8 cellular contexts compared by ENCODE assay signal in the genomic region with DNA sequence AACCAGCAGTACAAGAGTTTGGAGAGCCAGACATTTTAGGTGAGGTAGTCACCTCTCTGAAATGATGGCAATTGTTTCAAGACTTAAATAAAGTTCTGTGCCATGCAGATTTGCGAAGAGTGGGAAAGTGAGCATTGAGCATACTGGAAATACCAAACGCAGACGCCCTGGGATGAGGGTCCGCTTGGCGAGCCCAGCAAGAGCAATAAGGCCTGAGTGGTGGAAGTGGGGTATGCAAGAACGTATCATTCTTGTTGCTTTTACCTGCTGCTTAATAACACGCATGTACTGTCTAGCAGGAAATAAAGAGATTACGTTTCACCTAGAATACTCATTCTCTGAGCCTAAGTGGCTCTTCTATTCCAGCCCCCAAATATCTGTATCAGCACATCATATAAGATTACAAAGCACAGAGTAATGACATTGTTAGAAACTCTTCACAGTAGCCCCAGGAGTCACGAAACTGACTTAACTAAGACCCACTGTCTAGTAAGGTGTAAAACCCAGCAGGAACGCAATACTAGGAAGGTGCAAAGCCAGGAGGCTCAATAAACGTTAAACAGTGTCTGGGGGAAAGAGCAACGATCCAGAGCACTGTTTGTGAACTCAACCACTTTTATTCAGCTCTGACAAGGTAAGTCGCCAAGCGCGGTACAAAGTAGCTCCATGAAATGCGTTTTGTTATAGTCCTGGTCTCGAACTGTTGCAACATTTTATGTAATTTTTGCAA. TPM values are rescaled to one million over a fixed set of nuclear protein-coding genes. Genes with fewer than 3 reads are reported as not detected.
A peak's percentile ranks its signal among the peaks of the same experiment; 100 is the strongest.
DNase-seq lines count a peak whose midpoint lies in the region; ATAC-seq and TF ChIP-seq lines count a peak whose summit lies in the region.

No MANE protein-coding gene starts in this region.

- H3K27me3 ChIP-seq in psoas muscle (ENCODE audit: insufficient read depth in 3 of 3, low read length in 2 of 3) = no peaks in the 10 kb centered on the region

- no peaks in the 10 kb centered on the region for H3K36me3 ChIP-seq in psoas muscle (ENCODE audit: insufficient read depth in 1 of 2, low read depth in 1 of 2)

- TF ChIP-seq CTCF in foreskin fibroblast (IDR thresholded peaks at IDR 0.05; ENCODE audit: low read depth, low read length) (no peak), psoas muscle (IDR thresholded peaks at IDR 0.05) (no peak), GM20000 (IDR thresholded peaks at IDR 0.05; ENCODE audit: extremely low read depth, missing control alignments) (no peak)

- WGBS in psoas muscle, 3 donors = 30 to 37% (median 31%) methylated on average over 17 of the region's 17 CpGs

- peak overlapping the region; percentile 92 for H3K27ac ChIP-seq in psoas muscle

- H3K4me3 ChIP-seq in foreskin fibroblast (ENCODE audit: low read depth in 1 of 2, low read length in 2 of 2) = peak overlapping the region; percentile 73 to 86
- H3K4me3 ChIP-seq in psoas muscle = peak overlapping the region; percentile 80

- ATAC-seq in psoas muscle (peak in 2 of 4 donors; percentile 13 to 15), HG03457 (IDR thresholded peaks at IDR 0.05; ENCODE audit: unreplicated experiment) (no peak)

- no peaks in the 10 kb centered on the region for H3K9me3 ChIP-seq in psoas muscle

- peak in 4 of 6 experiments; percentile 26 to 78 (median 44) for DNase-seq in stimulated activated naive CD4-positive, alpha-beta T cell (lab: John Stamatoyannopoulos, UW)
- DNase-seq in stimulated activated naive CD4-positive, alpha-beta T cell treated with Interleukin-2 at 50 U/mL for 16 hours (lab: John Stamatoyannopoulos, UW) = no peak
- DNase-seq in activated CD4-positive, alpha-beta T cell treated with anti-CD3 and anti-CD28 coated beads, Interleukin-2, amount 50 U/mL, for 48 hours = peak; percentile 13 to 24
- no peak for DNase-seq in foreskin fibroblast
- no peak for DNase-seq in psoas muscle
- DNase-seq in GM20000 (ENCODE audit: low spot score) = no peak
- no peak for DNase-seq in stimulated activated CD4-positive, alpha-beta T cell treated with anti-CD3 and anti-CD28 coated beads, Interleukin-2, amount 100 ng/mL, for 24 hours

- peaks cover 11% of the 10 kb centered on the region for H3K4me1 ChIP-seq in psoas muscle

- intact Hi-C loops in psoas muscle (cut with DNase I) = loop anchor here (5.0 kb wide), 1 partner anchor 41 kb away; no protein-coding TSS in a partner anchor

RNA-seq across cellular contexts. Expression of a gene that starts 1.3 kb away (rescaled TPM):
- 10 to 100 TPM in 2 of 4 donors, 1 to 10 TPM in 2; 2.8 to 18.5 (median 10.3) TPM for total RNA-seq in psoas muscle
- polyA plus RNA-seq in psoas muscle = 1 to 10 TPM; 3.1 to 8.2 (median 3.5) TPM

Comparison
In these comparisons a context has a peak if more than half of its experiments do, and no peak if none do; other contexts are left out.
1. DNase-seq: peak in stimulated activated naive CD4-positive, alpha-beta T cell (4 of 6) and activated CD4-positive, alpha-beta T cell treated with anti-CD3 and anti-CD28 coated beads, Interleukin-2, amount 50 U/mL, for 48 hours (2 of 2); none in stimulated activated naive CD4-positive, alpha-beta T cell treated with Interleukin-2 at 50 U/mL for 16 hours (single experiment), foreskin fibroblast (0 of 2), psoas muscle (0 of 2), GM20000 (single experiment) and stimulated activated CD4-positive, alpha-beta T cell treated with anti-CD3 and anti-CD28 coated beads, Interleukin-2, amount 100 ng/mL, for 24 hours (0 of 2).